In genomic region chr5:142827934-142828576, GRCh38 we compare ENCODE assay signal across 16 cellular contexts. TPM values are rescaled to one million over a fixed set of nuclear protein-coding genes. Genes with fewer than 3 reads are reported as not detected.
DNase-seq lines count a peak whose midpoint lies in the region; ATAC-seq and TF ChIP-seq lines count a peak whose summit lies in the region.
"Had no signal": no experiment of that assay in that cellular context is flagged by ENCODE, and none has a peak within 500 bp of the region (broad histone marks: within the 10 kb centered on the region; RNA-seq: fewer than 3 reads in every experiment).

No MANE protein-coding gene starts in this region.

- ATAC-seq in left ventricle myocardium superior (no peak), lower lobe of right lung (no peak)

- peaks cover 69% of the 10 kb centered on the region for H3K4me1 Mint-ChIP-seq in activated T-helper 1 cell treated with anti-CD3 and anti-CD28 coated beads, Interleukin-12 subunit alpha, Interleukin-12 subunit beta, Interleukin-2, Interleukin-4 antibody, amounts not matched to agents 30 ng/mL and 10 ng/mL and 1 ng/mL, durations not matched to agents 14 hours and 24 hours and 36 hours (ENCODE audit: low read depth)

- H3K27me3 ChIP-seq in left ventricle myocardium inferior (ENCODE audit: low read depth) = no peaks in the 10 kb centered on the region
- no peaks in the 10 kb centered on the region for H3K27me3 ChIP-seq in PC-9 (ENCODE audit: insufficient read depth, low read depth)
- H3K27me3 ChIP-seq in fibroblast of lung (ENCODE audit: control insufficient read depth, insufficient read depth, low read length) = no peaks in the 10 kb centered on the region
- no peaks in the 10 kb centered on the region for H3K27me3 ChIP-seq in lower lobe of right lung (ENCODE audit: low read depth)
- no peaks in the 10 kb centered on the region for H3K27me3 ChIP-seq in Peyer's patch
- H3K27me3 ChIP-seq in WERI-Rb-1 (ENCODE audit: insufficient read depth, low read depth, severe bottlenecking) = no peaks in the 10 kb centered on the region
- H3K27me3 ChIP-seq: ovary, vagina had no signal

- H3K27ac ChIP-seq in left ventricle myocardium inferior (replicated peaks) = peak overlapping the region; percentile 73
- H3K27ac ChIP-seq in PC-9 = peak overlapping the region; percentile 82
- H3K27ac ChIP-seq in fibroblast of lung (ENCODE audit: insufficient read depth, low read length) = no peak overlapping the region
- H3K27ac ChIP-seq in lower lobe of right lung = no peak overlapping the region
- no peak overlapping the region for H3K27ac ChIP-seq in Peyer's patch
- no peak overlapping the region for H3K27ac ChIP-seq in WERI-Rb-1
- H3K27ac ChIP-seq: ovary had no signal

- H3K9me3 ChIP-seq in left ventricle myocardium inferior (replicated peaks) = no peaks in the 10 kb centered on the region
- no peaks in the 10 kb centered on the region for H3K9me3 ChIP-seq in PC-9 (ENCODE audit: insufficient read depth, low read depth)
- no peaks in the 10 kb centered on the region for H3K9me3 ChIP-seq in fibroblast of lung (ENCODE audit: control insufficient read depth, insufficient read depth, low read depth, low read length)
- H3K9me3 ChIP-seq in lower lobe of right lung = no peaks in the 10 kb centered on the region
- H3K9me3 ChIP-seq in Peyer's patch = no peaks in the 10 kb centered on the region
- H3K9me3 ChIP-seq in WERI-Rb-1 (ENCODE audit: severe bottlenecking) = no peaks in the 10 kb centered on the region
- H3K9me3 ChIP-seq: ovary, vagina had no signal

- peaks cover 45% of the 10 kb centered on the region for H3F3A ChIP-seq in PC-9 (ENCODE audit: insufficient read depth, low read depth)

- TF ChIP-seq CTCF in left ventricle myocardium inferior (IDR thresholded peaks at IDR 0.05; ENCODE audit: borderline replicate concordance) (no peak), PC-9 (conservative IDR thresholded peaks at IDR 0.05) (no peak), fibroblast of lung (conservative IDR thresholded peaks at IDR 0.05 in 1 of 2, IDR thresholded peaks at IDR 0.05 in 1 of 2; ENCODE audit: low read depth in 1 of 2, low read length in 2 of 2) (no peak), lower lobe of right lung (IDR thresholded peaks at IDR 0.05) (no peak), Peyer's patch (IDR thresholded peaks at IDR 0.05) (no peak), WERI-Rb-1 (IDR thresholded peaks at IDR 0.05; ENCODE audit: low read depth, low read length) (no peak)

- POLR2A ChIA-PET in PC-9 (lab: Charles Lee; ENCODE audit: unreplicated experiment) = no interaction called here

- H3K27me3 Mint-ChIP-seq in activated T-helper 1 cell treated with anti-CD3 and anti-CD28 coated beads, Interleukin-12 subunit alpha, Interleukin-12 subunit beta, Interleukin-2, Interleukin-4 antibody, amounts not matched to agents 30 ng/mL and 10 ng/mL and 1 ng/mL, durations not matched to agents 14 hours and 24 hours and 36 hours (ENCODE audit: insufficient read depth) = no peaks in the 10 kb centered on the region
- H3K27me3 Mint-ChIP-seq: memory B cell had no signal

- H4K20me1 ChIP-seq in PC-9 (ENCODE audit: insufficient read depth) (no peaks in the 10 kb centered on the region), fibroblast of lung (ENCODE audit: control insufficient read depth, extremely low read depth, insufficient read depth, low read length) (no peaks in the 10 kb centered on the region)

- no peaks in the 10 kb centered on the region for H3K9me3 Mint-ChIP-seq in activated T-helper 1 cell treated with anti-CD3 and anti-CD28 coated beads, Interleukin-12 subunit alpha, Interleukin-12 subunit beta, Interleukin-2, Interleukin-4 antibody, amounts not matched to agents 30 ng/mL and 10 ng/mL and 1 ng/mL, durations not matched to agents 14 hours and 24 hours and 36 hours
- H3K9me3 Mint-ChIP-seq: activated T-helper 2 cell treated with anti-CD3 and anti-CD28 coated beads, Interferon-gamma antibody, Interleukin-2, Interleukin-4, amounts not matched to agents 10 μg/mL and 5 μg/mL and 100 μg/mL, durations not matched to agents 14 hours and 24 hours and 36 hours; memory B cell had no signal

- DNase-seq in left ventricle myocardium inferior (no peak), left ventricle myocardium superior (no peak), PC-9 (no peak), fibroblast of lung (ENCODE audit: low read depth in 2 of 2) (peak; percentile 27 to 66), lower lobe of right lung (no peak), Peyer's patch (no peak), WERI-Rb-1 (no peak)
- DNase-seq in activated T-helper 1 cell treated with anti-CD3 and anti-CD28 coated beads, Interleukin-12 subunit alpha, Interleukin-12 subunit beta, Interleukin-2, Interleukin-4 antibody, amounts not matched to agents 30 ng/mL and 10 ng/mL and 1 ng/mL, durations not matched to agents 14 hours and 24 hours and 36 hours (ENCODE audit: low spot score) = no peak
- DNase-seq: AML-193, erythroblast, NCI-H774, ovary had no signal

- H3K36me3 ChIP-seq in left ventricle myocardium inferior (no peaks in the 10 kb centered on the region), PC-9 (ENCODE audit: low read depth) (no peaks in the 10 kb centered on the region), fibroblast of lung (ENCODE audit: control insufficient read depth, insufficient read depth, low read length) (no peaks in the 10 kb centered on the region), lower lobe of right lung (no peaks in the 10 kb centered on the region), Peyer's patch (no peaks in the 10 kb centered on the region), WERI-Rb-1 (no peaks in the 10 kb centered on the region)
- H3K36me3 ChIP-seq: ovary, vagina had no signal

- CTCF ChIA-PET in PC-9 (lab: Charles Lee) = no interaction called here

- H2AFZ ChIP-seq in PC-9 (no peak overlapping the region), fibroblast of lung (ENCODE audit: low read length) (no peak overlapping the region)

- intact Hi-C loops in left ventricle myocardium inferior (cut with micrococcal nuclease) = no loop called here
- intact Hi-C loops in left ventricle myocardium superior (cut with micrococcal nuclease) = no loop called here
- intact Hi-C loops in PC-9 (cut with micrococcal nuclease; ENCODE audit: unreplicated experiment) = loop anchor here (1.0 to 2.0 kb wide), 3 partner anchors 19 to 58 kb away; partner anchors contain the start of gene ARHGAP26
- intact Hi-C loops in lower lobe of right lung (cut with DNase I) = no loop called here
- intact Hi-C loops in activated T-helper 1 cell treated with anti-CD3 and anti-CD28 coated beads, Interleukin-12 subunit alpha, Interleukin-12 subunit beta, Interleukin-2, Interleukin-4 antibody, amounts not matched to agents 30 ng/mL and 10 ng/mL and 1 ng/mL, durations not matched to agents 14 hours and 24 hours and 36 hours (cut with micrococcal nuclease) = loop anchor here (1.0 to 10.0 kb wide), 7 partner anchors 27 to 733 kb away; partner anchors contain the start of gene ARHGAP26

- H3K4me2 ChIP-seq in PC-9 = peak overlapping the region; percentile 75
- H3K4me2 ChIP-seq in fibroblast of lung (ENCODE audit: extremely low read depth, insufficient read depth, low read length) = no peak overlapping the region

- H3K4me3 Mint-ChIP-seq in activated T-helper 1 cell treated with anti-CD3 and anti-CD28 coated beads, Interleukin-12 subunit alpha, Interleukin-12 subunit beta, Interleukin-2, Interleukin-4 antibody, amounts not matched to agents 30 ng/mL and 10 ng/mL and 1 ng/mL, durations not matched to agents 14 hours and 24 hours and 36 hours = no peak overlapping the region
- H3K4me3 Mint-ChIP-seq: memory B cell had no signal

- H3K4me3 ChIP-seq in left ventricle myocardium inferior = no peak overlapping the region
- peak overlapping the region; percentile 13; the same call in 1 of the 2 replicates for H3K4me3 ChIP-seq in PC-9
- no peak overlapping the region for H3K4me3 ChIP-seq in fibroblast of lung (replicated peaks in 1 of 4; ENCODE audit: control extremely low read depth in 1 of 4, insufficient read depth in 1 of 4, low read depth in 3 of 4, low read length in 4 of 4)
- no peak overlapping the region for H3K4me3 ChIP-seq in lower lobe of right lung
- H3K4me3 ChIP-seq in Peyer's patch = no peak overlapping the region
- H3K4me3 ChIP-seq in WERI-Rb-1 (ENCODE audit: low read depth, low read length) = no peak overlapping the region
- H3K4me3 ChIP-seq: GM12878, ovary, vagina had no signal

- H3K4me1 ChIP-seq in left ventricle myocardium inferior (peaks cover 84% of the 10 kb centered on the region), PC-9 (replicated peaks; ENCODE audit: insufficient read depth) (peaks cover 64% of the 10 kb centered on the region), fibroblast of lung (ENCODE audit: control insufficient read depth, extremely low read depth, insufficient read depth, low read length) (peaks cover 21% of the 10 kb centered on the region), lower lobe of right lung (peaks cover 41% of the 10 kb centered on the region), Peyer's patch (peaks cover 0 to 47% (median 3%) of the 10 kb centered on the region in 4 donors)

- H3K27ac Mint-ChIP-seq in activated T-helper 1 cell treated with anti-CD3 and anti-CD28 coated beads, Interleukin-12 subunit alpha, Interleukin-12 subunit beta, Interleukin-2, Interleukin-4 antibody, amounts not matched to agents 30 ng/mL and 10 ng/mL and 1 ng/mL, durations not matched to agents 14 hours and 24 hours and 36 hours = no peak overlapping the region
- H3K27ac Mint-ChIP-seq: memory B cell had no signal

- no peak for TF ChIP-seq POLR2A in Peyer's patch (IDR thresholded peaks at IDR 0.05)

- H3K36me3 Mint-ChIP-seq in activated T-helper 1 cell treated with anti-CD3 and anti-CD28 coated beads, Interleukin-12 subunit alpha, Interleukin-12 subunit beta, Interleukin-2, Interleukin-4 antibody, amounts not matched to agents 30 ng/mL and 10 ng/mL and 1 ng/mL, durations not matched to agents 14 hours and 24 hours and 36 hours (ENCODE audit: low read depth) = peaks cover 2% of the 10 kb centered on the region
- H3K36me3 Mint-ChIP-seq: memory B cell had no signal

- H3K9me2 ChIP-seq in PC-9 (ENCODE audit: insufficient read depth) = no peaks in the 10 kb centered on the region

- H3K79me2 ChIP-seq in PC-9 (ENCODE audit: low read depth) (peaks cover 50% of the 10 kb centered on the region), fibroblast of lung (ENCODE audit: control insufficient read depth, insufficient read depth, low read length) (no peaks in the 10 kb centered on the region)

- no TSS peak for BruUV-seq in PC-9 (replicated peaks; lab: Mats Ljungman, UMichigan)

- H3K9ac ChIP-seq in fibroblast of lung (ENCODE audit: insufficient read depth, low read length) = no peak overlapping the region

RNA-seq across cellular contexts. Expression of gene ARHGAP26, which starts 57.9 kb away (rescaled TPM):
- total RNA-seq in left ventricle myocardium inferior = 35.7 TPM
- 34.9 TPM for total RNA-seq in left ventricle myocardium superior
- total RNA-seq in PC-9 (2021) = 23.0 and 29.7 TPM in 2 replicates
- 4.4 and 6.8 TPM in 2 replicates for total RNA-seq in fibroblast of lung
- 1.8 and 4.1 TPM in 2 replicates for polyA plus RNA-seq in fibroblast of lung
- 1.5 and 5.3 TPM in 2 replicates for polyA plus RNA-seq in fibroblast of lung (2012)
- 0.74 and 2.7 TPM in 2 replicates for polyA minus RNA-seq in fibroblast of lung (ENCODE audit: low replicate concordance)
- total RNA-seq in lower lobe of right lung = 42.1 TPM
- total RNA-seq in activated T-helper 1 cell treated with anti-CD3 and anti-CD28 coated beads, Interleukin-12 subunit alpha, Interleukin-12 subunit beta, Interleukin-2, Interleukin-4 antibody, amounts not matched to agents 30 ng/mL and 10 ng/mL and 1 ng/mL, durations not matched to agents 14 hours and 24 hours and 36 hours = 20.0 and 21.2 TPM in 2 replicates
- 100 to 1,000 TPM in 3 of 4 donors, 10 to 100 TPM in 1; 60.1 to 180 (median 126) TPM for total RNA-seq in Peyer's patch

Comparison
In these comparisons a context has a peak if more than half of its experiments do, and no peak if none do; other contexts are left out.
1. DNase-seq: peak in fibroblast of lung (2 of 2); none in left ventricle myocardium inferior (single experiment), left ventricle myocardium superior (single experiment), PC-9 (0 of 2), lower lobe of right lung (single experiment), activated T-helper 1 cell treated with anti-CD3 and anti-CD28 coated beads, Interleukin-12 subunit alpha, Interleukin-12 subunit beta, Interleukin-2, Interleukin-4 antibody, amounts not matched to agents 30 ng/mL and 10 ng/mL and 1 ng/mL, durations not matched to agents 14 hours and 24 hours and 36 hours (single experiment), Peyer's patch (0 of 3) and WERI-Rb-1 (single experiment).
2. H3K27ac ChIP-seq: peak in left ventricle myocardium inferior (single experiment) and PC-9 (single experiment); none in fibroblast of lung (single experiment), lower lobe of right lung (single experiment), Peyer's patch (0 of 4) and WERI-Rb-1 (single experiment).
3. intact Hi-C loops: an anchor here in PC-9 (1.0 to 2.0 kb wide) and activated T-helper 1 cell treated with anti-CD3 and anti-CD28 coated beads, Interleukin-12 subunit alpha, Interleukin-12 subunit beta, Interleukin-2, Interleukin-4 antibody, amounts not matched to agents 30 ng/mL and 10 ng/mL and 1 ng/mL, durations not matched to agents 14 hours and 24 hours and 36 hours (1.0 to 10.0 kb wide); none called in left ventricle myocardium inferior, left ventricle myocardium superior and lower lobe of right lung.